ENCODE assay signal across 9 cellular contexts in the genomic region with DNA sequence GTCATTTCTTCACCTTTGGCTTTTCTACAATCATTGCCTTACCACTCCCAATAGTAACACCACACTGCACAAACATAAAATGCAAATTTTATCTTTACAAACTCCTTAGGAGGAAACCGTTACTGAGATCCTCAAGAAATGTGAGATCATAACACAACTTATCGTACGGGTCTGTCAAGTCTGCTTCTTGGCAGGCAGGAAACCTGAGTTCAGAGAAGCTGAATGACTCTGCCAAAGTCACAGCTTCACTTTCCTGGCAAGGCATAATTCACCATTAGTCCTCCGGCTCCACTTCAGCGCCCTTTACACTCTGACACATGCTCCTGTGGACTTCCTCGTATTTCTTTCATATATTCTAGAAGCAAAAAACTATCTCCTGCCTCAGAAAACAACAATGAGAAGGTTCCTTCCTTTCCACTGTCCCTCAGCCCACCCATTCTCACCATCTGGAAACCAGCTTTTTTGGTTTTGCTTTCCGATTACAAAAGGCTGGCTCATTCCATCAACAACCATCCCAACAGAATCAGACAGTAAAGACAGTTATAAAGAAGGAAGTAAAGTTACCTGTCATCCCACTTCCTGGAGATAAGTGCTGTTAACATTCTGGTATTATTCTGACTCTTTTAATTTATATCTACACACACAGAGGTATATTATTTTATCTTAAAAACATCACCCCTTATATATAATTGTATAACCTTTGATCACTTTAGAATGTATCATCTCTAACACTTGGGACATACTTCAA.
A peak's percentile ranks its signal among the peaks of the same experiment; 100 is the strongest.
DNase-seq lines count a peak whose midpoint lies in the region; ATAC-seq and TF ChIP-seq lines count a peak whose summit lies in the region.
"Had no signal": no experiment of that assay in that cellular context is flagged by ENCODE, and none has a peak within 500 bp of the region (broad histone marks: within the 10 kb centered on the region; RNA-seq: fewer than 3 reads in every experiment).

No MANE protein-coding gene starts in this region.

- H3K36me3 ChIP-seq in right atrium auricular region (no peaks in the 10 kb centered on the region), thyroid gland (no peaks in the 10 kb centered on the region)

- intact Hi-C loops in right cardiac atrium (cut with DNase I) (no loop called here), thyroid gland (cut with DNase I) (no loop called here)

- peaks cover 3% of the 10 kb centered on the region for H3K4me1 ChIP-seq in right cardiac atrium (ENCODE audit: control insufficient read depth, insufficient read depth, low read length)
- no peaks in the 10 kb centered on the region for H3K4me1 ChIP-seq in right atrium auricular region
- H3K4me1 ChIP-seq in thyroid gland = peaks cover 0 to 14% of the 10 kb centered on the region in 2 donors

- H3K27me3 ChIP-seq in right cardiac atrium (ENCODE audit: control insufficient read depth, insufficient read depth) (no peaks in the 10 kb centered on the region), right atrium auricular region (no peaks in the 10 kb centered on the region), thyroid gland (no peaks in the 10 kb centered on the region)

- H3K9me3 ChIP-seq in right cardiac atrium (ENCODE audit: control insufficient read depth, low read length) = no peaks in the 10 kb centered on the region
- H3K9me3 ChIP-seq in right atrium auricular region = no peaks in the 10 kb centered on the region
- no peaks in the 10 kb centered on the region for H3K9me3 ChIP-seq in thyroid gland

- no peak for TF ChIP-seq CTCF in right atrium auricular region (IDR thresholded peaks at IDR 0.05)
- TF ChIP-seq CTCF in thyroid gland (IDR thresholded peaks at IDR 0.05) = no peak

- H3K27ac ChIP-seq in right cardiac atrium (ENCODE audit: low read length) (no peak overlapping the region), right atrium auricular region (no peak overlapping the region), thyroid gland (no peak overlapping the region)

- no peak overlapping the region for H3K4me3 ChIP-seq in right cardiac atrium (ENCODE audit: low read length)
- no peak overlapping the region for H3K4me3 ChIP-seq in right atrium auricular region
- no peak overlapping the region for H3K4me3 ChIP-seq in thyroid gland (replicated peaks in 1 of 3)

- WGBS in right cardiac atrium = 35% methylated on average over 7 of the region's 7 CpGs
- WGBS in thyroid gland, 2 donors = 42 to 69% methylated on average over 7 of the region's 7 CpGs

- DNase-seq in right cardiac atrium (no peak), right atrium auricular region (ENCODE audit: low spot score) (no peak), kidney glomerular epithelial cell (lab: John Stamatoyannopoulos, UW) (peak; percentile 8), thyroid gland (peak; percentile 13 to 40), AML-193 (lab: John Stamatoyannopoulos, UW) (no peak), ecto neural progenitor cell (ENCODE audit: low spot score) (no peak)
- peak; percentile 54 for DNase-seq in activated T-cell treated with anti-CD3 and anti-CD28 coated beads, Interleukin-2, amount 50 U/mL, for 48 hours

- no peak for TF ChIP-seq POLR2A in thyroid gland (IDR thresholded peaks at IDR 0.05)

- peak; percentile 69 to 78 for ATAC-seq in right cardiac atrium
- ATAC-seq in HG03095 (IDR thresholded peaks at IDR 0.05; ENCODE audit: unreplicated experiment) = no peak
- ATAC-seq: Panc1 had no signal

Comparison
In these comparisons a context has a peak if more than half of its experiments do, and no peak if none do; other contexts are left out.
1. DNase-seq: peak in activated T-cell treated with anti-CD3 and anti-CD28 coated beads, Interleukin-2, amount 50 U/mL, for 48 hours (2 of 2), kidney glomerular epithelial cell (single experiment) and thyroid gland (2 of 2); none in right cardiac atrium (0 of 3), right atrium auricular region (single experiment), AML-193 (0 of 2) and ecto neural progenitor cell (single experiment).